25 cellular contexts compared by ENCODE assay signal in the genomic region with DNA sequence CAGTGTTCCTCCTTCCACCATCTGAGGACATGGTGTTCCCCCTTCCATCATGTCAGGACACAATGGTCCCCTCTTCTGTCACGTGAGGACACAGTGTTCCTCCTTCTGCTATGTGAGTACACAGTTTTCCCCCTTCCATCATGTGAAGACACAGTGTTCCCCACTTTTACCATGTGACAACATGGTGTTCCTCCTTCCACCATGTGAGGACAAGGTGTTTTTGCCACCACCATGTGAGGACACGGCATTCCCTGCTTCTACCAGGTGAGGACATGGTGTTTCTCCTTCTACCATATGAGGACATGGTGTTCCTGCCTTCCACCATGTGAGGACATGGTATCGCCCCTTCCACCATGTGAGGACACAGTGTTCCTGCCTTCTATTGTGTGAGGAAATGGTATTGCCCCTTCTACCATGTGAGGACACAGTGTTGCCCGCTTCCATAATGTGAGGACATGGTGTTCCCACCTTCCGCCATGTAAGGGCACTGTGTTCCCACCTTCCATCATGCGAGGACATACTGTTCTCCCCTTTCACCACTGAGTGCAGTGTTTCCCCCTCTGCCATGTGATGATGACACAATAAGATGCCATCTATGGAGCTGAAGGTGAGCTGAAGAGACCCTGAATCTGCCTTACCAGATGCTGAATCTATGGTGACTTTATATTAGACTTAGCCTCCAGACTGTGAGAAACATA.
"Had no signal": no experiment of that assay in that cellular context is flagged by ENCODE, and none has a peak within 500 bp of the region (broad histone marks: within the 10 kb centered on the region; RNA-seq: fewer than 3 reads in every experiment).

No MANE protein-coding gene starts in this region.

- H3K4me3 ChIP-seq: gastroesophageal sphincter, heart left ventricle, hepatocyte, lung, mucosa of descending colon, prostate gland, right atrium auricular region, sigmoid colon, stomach, thyroid gland had no signal

- H3K36me3 Mint-ChIP-seq: memory B cell; mesothelial cell of epicardium; naive B cell; natural killer cell treated with Interleukin-12 subunit alpha and Interleukin-12 subunit beta and Interleukin-15 and Interleukin-18, amount 100 ng/mL, for 72 hours; stimulated activated effector memory CD8-positive, alpha-beta T cell treated with anti-CD3 and anti-CD28 coated beads, Interleukin-12 subunit alpha, Interleukin-12 subunit beta, amount 100 ng/mL, for 72 hours had no signal

- DNase-seq: cortex of kidney; effector CD4-positive, alpha-beta T cell; foreskin fibroblast; heart left ventricle; kidney; mucosa of descending colon; naive B cell; sigmoid colon; stimulated activated CD4-positive, alpha-beta T cell treated with anti-CD3 and anti-CD28 coated beads, Interleukin-2, amount 100 ng/mL, for 24 hours; stimulated activated CD4-positive, alpha-beta T cell treated with anti-CD3 and anti-CD28 coated beads, Interleukin-4, amount 100 ng/mL, for 24 hours; stimulated activated naive CD4-positive, alpha-beta T cell treated with Interleukin-2 at 50 U/mL for 16 hours; stomach; thyroid gland; trophoblast cell had no signal

- H3K9me3 Mint-ChIP-seq: memory B cell; mesothelial cell of epicardium; natural killer cell treated with Interleukin-12 subunit alpha and Interleukin-12 subunit beta and Interleukin-15 and Interleukin-18, amount 100 ng/mL, for 72 hours; stimulated activated effector memory CD8-positive, alpha-beta T cell treated with anti-CD3 and anti-CD28 coated beads, Interleukin-12 subunit alpha, Interleukin-12 subunit beta, amount 100 ng/mL, for 72 hours had no signal

- H3K27me3 ChIP-seq: gastroesophageal sphincter, hepatocyte, right atrium auricular region, sigmoid colon, thyroid gland had no signal

- FAIRE-seq: kidney had no signal

- H2AFZ ChIP-seq: hepatocyte had no signal

- H3K36me3 ChIP-seq: gastroesophageal sphincter, heart left ventricle, prostate gland, right atrium auricular region, sigmoid colon, stomach, thyroid gland had no signal

- H3K9me3 ChIP-seq: heart left ventricle, mucosa of descending colon, prostate gland, right atrium auricular region, sigmoid colon, stomach, thyroid gland had no signal

- H3K4me2 ChIP-seq: hepatocyte had no signal

- H3K79me2 ChIP-seq: hepatocyte had no signal

- ATAC-seq: gastroesophageal sphincter; heart left ventricle; left lobe of liver; mucosa of descending colon; natural killer cell treated with Interleukin-12 subunit alpha and Interleukin-12 subunit beta and Interleukin-15 and Interleukin-18, amount 100 ng/mL, for 72 hours; stimulated activated effector memory CD8-positive, alpha-beta T cell treated with anti-CD3 and anti-CD28 coated beads, Interleukin-12 subunit alpha, Interleukin-12 subunit beta, amount 100 ng/mL, for 72 hours had no signal

- H3K4me1 Mint-ChIP-seq: memory B cell; mesothelial cell of epicardium; naive B cell; neural crest cell; stimulated activated effector memory CD8-positive, alpha-beta T cell treated with anti-CD3 and anti-CD28 coated beads, Interleukin-12 subunit alpha, Interleukin-12 subunit beta, amount 100 ng/mL, for 72 hours had no signal

- H3K27ac Mint-ChIP-seq: memory B cell; mesothelial cell of epicardium; naive B cell; natural killer cell treated with Interleukin-12 subunit alpha and Interleukin-12 subunit beta and Interleukin-15 and Interleukin-18, amount 100 ng/mL, for 72 hours; stimulated activated effector memory CD8-positive, alpha-beta T cell treated with anti-CD3 and anti-CD28 coated beads, Interleukin-12 subunit alpha, Interleukin-12 subunit beta, amount 100 ng/mL, for 72 hours had no signal

- H3K27ac ChIP-seq: gastroesophageal sphincter, heart left ventricle, hepatocyte, prostate gland, right atrium auricular region, sigmoid colon, stomach, thyroid gland had no signal

- H3K4me1 ChIP-seq: gastroesophageal sphincter, heart left ventricle, prostate gland, right atrium auricular region, sigmoid colon, stomach, thyroid gland had no signal

- H3K4me3 Mint-ChIP-seq: memory B cell; mesothelial cell of epicardium; naive B cell; natural killer cell treated with Interleukin-12 subunit alpha and Interleukin-12 subunit beta and Interleukin-15 and Interleukin-18, amount 100 ng/mL, for 72 hours; neural crest cell; stimulated activated effector memory CD8-positive, alpha-beta T cell treated with anti-CD3 and anti-CD28 coated beads, Interleukin-12 subunit alpha, Interleukin-12 subunit beta, amount 100 ng/mL, for 72 hours had no signal
